In genomic region chr21:36693144-36694040, GRCh38 we compare ENCODE assay signal across 15 cellular contexts. TPM values are rescaled to one million over a fixed set of nuclear protein-coding genes. Genes with fewer than 3 reads are reported as not detected.
DNase-seq lines count a peak whose midpoint lies in the region; ATAC-seq and TF ChIP-seq lines count a peak whose summit lies in the region.
"Had no signal": no experiment of that assay in that cellular context is flagged by ENCODE, and none has a peak within 500 bp of the region (broad histone marks: within the 10 kb centered on the region; RNA-seq: fewer than 3 reads in every experiment).

No MANE protein-coding gene starts in this region.

- DNase-seq in activated CD4-positive, alpha-beta T cell treated with anti-CD3 and anti-CD28 coated beads for 36 hours, result peak; percentile 26
- no peak for DNase-seq in activated CD4-positive, alpha-beta T cell treated with anti-CD3 and anti-CD28 coated beads, Interleukin-2, amount 10 ng/mL, durations not matched to agents 7 days and 5 days
- DNase-seq in NCI-H1930 (lab: John Stamatoyannopoulos, UW), result peak; percentile 14
- no peak for DNase-seq in esophagus squamous epithelium (lab: John Stamatoyannopoulos, UW)
- no peak for DNase-seq in osteocyte (ENCODE audit: extremely low spot score, unreplicated experiment)
- no peak for DNase-seq in HPDE6-E6E7 (ENCODE audit: extremely low spot score)
- no peak for DNase-seq in SHP77 (lab: John Stamatoyannopoulos, UW)
- DNase-seq: activated CD8-positive, alpha-beta T cell treated with anti-CD3 and anti-CD28 coated beads for 36 hours; DMS79 treated with DMSO at 0.1 percent for 48 hours; erythroblast; NCI-H524 treated with DMSO at 0.1 percent for 48 hours; stimulated activated CD4-positive, alpha-beta T cell treated with anti-CD3 and anti-CD28 coated beads, Interleukin-4, amount 100 ng/mL, for 1 hour had no signal

- no peaks in the 10 kb centered on the region for H3K9me3 ChIP-seq in esophagus squamous epithelium
- H3K9me3 ChIP-seq: A549, pancreas had no signal

- intact Hi-C loops in activated CD4-positive, alpha-beta T cell treated with anti-CD3 and anti-CD28 coated beads for 36 hours (cut with DNase I, micrococcal nuclease), result loop anchor here (1.0 to 2.0 kb wide), 2 partner anchors 13 to 15 kb away; no protein-coding TSS in a partner anchor
- intact Hi-C loops in esophagus squamous epithelium (cut with DNase I), result no loop called here

- no peak for ATAC-seq in activated CD4-positive, alpha-beta T cell treated with anti-CD3 and anti-CD28 coated beads for 36 hours
- ATAC-seq in HG03342 (IDR thresholded peaks at IDR 0.05; ENCODE audit: unreplicated experiment), result no peak
- ATAC-seq: A549; activated CD8-positive, alpha-beta T cell treated with anti-CD3 and anti-CD28 coated beads for 36 hours had no signal

- TF ChIP-seq POLR2A in esophagus squamous epithelium (IDR thresholded peaks at IDR 0.05), result peak in 1 of 4 donors; percentile 18

- TF ChIP-seq CTCF in esophagus squamous epithelium (IDR thresholded peaks at IDR 0.05) (peak in 5 of 6 experiments; percentile 16 to 65 (median 45)), osteocyte (IDR thresholded peaks at IDR 0.05) (peak; percentile 31)

- H3K27ac ChIP-seq in esophagus squamous epithelium, result peak overlapping the region; percentile 88 to 97 (median 96)
- H3K27ac ChIP-seq: A549, pancreas had no signal

- no peaks in the 10 kb centered on the region for H3K36me3 Mint-ChIP-seq in activated CD4-positive, alpha-beta T cell treated with anti-CD3 and anti-CD28 coated beads for 36 hours (ENCODE audit: low read depth)
- H3K36me3 Mint-ChIP-seq in activated CD4-positive, alpha-beta T cell treated with anti-CD3 and anti-CD28 coated beads, Interleukin-2, amount 10 ng/mL, durations not matched to agents 7 days and 5 days (ENCODE audit: low read depth), result no peaks in the 10 kb centered on the region
- no peaks in the 10 kb centered on the region for H3K36me3 Mint-ChIP-seq in osteocyte (ENCODE audit: unreplicated experiment)

- peaks cover 77% of the 10 kb centered on the region for H3K27me3 Mint-ChIP-seq in activated CD4-positive, alpha-beta T cell treated with anti-CD3 and anti-CD28 coated beads for 36 hours
- H3K27me3 Mint-ChIP-seq in activated CD4-positive, alpha-beta T cell treated with anti-CD3 and anti-CD28 coated beads, Interleukin-2, amount 10 ng/mL, durations not matched to agents 7 days and 5 days, result peaks cover 89% of the 10 kb centered on the region
- H3K27me3 Mint-ChIP-seq in osteocyte (ENCODE audit: unreplicated experiment), result peaks cover 89% of the 10 kb centered on the region

- WGBS in esophagus squamous epithelium, 2 donors, result 5 to 7% methylated on average over 14 to 23 of the region's 74 CpGs

- H3K4me3 ChIP-seq in esophagus squamous epithelium, result peak overlapping the region; percentile 32 to 78 (median 74)
- H3K4me3 ChIP-seq: A549, pancreas had no signal

- POLR2A ChIA-PET in activated CD4-positive, alpha-beta T cell treated with anti-CD3 and anti-CD28 coated beads for 36 hours (lab: Charles Lee), result no interaction called here
- POLR2A ChIA-PET in activated CD4-positive, alpha-beta T cell treated with anti-CD3 and anti-CD28 coated beads, Interleukin-2, amount 10 ng/mL, durations not matched to agents 7 days and 5 days (lab: Charles Lee), result no interaction called here

- no peak overlapping the region for H3K27ac Mint-ChIP-seq in activated CD4-positive, alpha-beta T cell treated with anti-CD3 and anti-CD28 coated beads for 36 hours
- H3K27ac Mint-ChIP-seq in activated CD4-positive, alpha-beta T cell treated with anti-CD3 and anti-CD28 coated beads, Interleukin-2, amount 10 ng/mL, durations not matched to agents 7 days and 5 days, result no peak overlapping the region
- H3K27ac Mint-ChIP-seq in osteocyte (ENCODE audit: unreplicated experiment), result no peak overlapping the region
- H3K27ac Mint-ChIP-seq: activated CD8-positive, alpha-beta T cell treated with anti-CD3 and anti-CD28 coated beads for 36 hours had no signal

- H3K4me3 Mint-ChIP-seq in activated CD4-positive, alpha-beta T cell treated with anti-CD3 and anti-CD28 coated beads for 36 hours, result no peak overlapping the region
- no peak overlapping the region for H3K4me3 Mint-ChIP-seq in activated CD4-positive, alpha-beta T cell treated with anti-CD3 and anti-CD28 coated beads, Interleukin-2, amount 10 ng/mL, durations not matched to agents 7 days and 5 days
- no peak overlapping the region for H3K4me3 Mint-ChIP-seq in osteocyte (ENCODE audit: unreplicated experiment)
- H3K4me3 Mint-ChIP-seq: activated CD8-positive, alpha-beta T cell treated with anti-CD3 and anti-CD28 coated beads for 36 hours had no signal

- H3K36me3 ChIP-seq in esophagus squamous epithelium, result no peaks in the 10 kb centered on the region
- H3K36me3 ChIP-seq: pancreas had no signal

- peaks cover 9% of the 10 kb centered on the region for H3K4me1 Mint-ChIP-seq in activated CD4-positive, alpha-beta T cell treated with anti-CD3 and anti-CD28 coated beads for 36 hours
- H3K4me1 Mint-ChIP-seq in activated CD4-positive, alpha-beta T cell treated with anti-CD3 and anti-CD28 coated beads, Interleukin-2, amount 10 ng/mL, durations not matched to agents 7 days and 5 days, result peaks cover 5% of the 10 kb centered on the region
- peaks cover 15% of the 10 kb centered on the region for H3K4me1 Mint-ChIP-seq in osteocyte (ENCODE audit: unreplicated experiment)

- H3K4me1 ChIP-seq in esophagus squamous epithelium, result peaks cover 8 to 100% (median 26%) of the 10 kb centered on the region in 3 donors

- CTCF ChIA-PET in activated CD4-positive, alpha-beta T cell treated with anti-CD3 and anti-CD28 coated beads for 36 hours (lab: Charles Lee), result interaction anchor here (2.5 kb wide), 1 partner anchor 63 kb away, joined by 11 read pairs; no protein-coding TSS in a partner anchor
- CTCF ChIA-PET in activated CD4-positive, alpha-beta T cell treated with anti-CD3 and anti-CD28 coated beads, Interleukin-2, amount 10 ng/mL, durations not matched to agents 7 days and 5 days (lab: Charles Lee), result no interaction called here

- H3K9me3 Mint-ChIP-seq in activated CD4-positive, alpha-beta T cell treated with anti-CD3 and anti-CD28 coated beads for 36 hours (ENCODE audit: low read depth), result no peaks in the 10 kb centered on the region
- H3K9me3 Mint-ChIP-seq in activated CD4-positive, alpha-beta T cell treated with anti-CD3 and anti-CD28 coated beads, Interleukin-2, amount 10 ng/mL, durations not matched to agents 7 days and 5 days, result no peaks in the 10 kb centered on the region
- peaks cover 4% of the 10 kb centered on the region for H3K9me3 Mint-ChIP-seq in osteocyte (ENCODE audit: unreplicated experiment)
- H3K9me3 Mint-ChIP-seq: activated CD8-positive, alpha-beta T cell treated with anti-CD3 and anti-CD28 coated beads for 36 hours had no signal

- peaks cover 0 to 100% (median 27%) of the 10 kb centered on the region in 4 donors for H3K27me3 ChIP-seq in esophagus squamous epithelium

RNA-seq across cellular contexts. Expression of gene SIM2, which starts 5.5 kb away (rescaled TPM):
- total RNA-seq in activated CD4-positive, alpha-beta T cell treated with anti-CD3 and anti-CD28 coated beads for 36 hours, result 1 to 10 TPM; 2.0 to 2.4 TPM
- total RNA-seq in activated CD4-positive, alpha-beta T cell treated with anti-CD3 and anti-CD28 coated beads, Interleukin-2, amount 10 ng/mL, durations not matched to agents 7 days and 5 days, result under 1 TPM; 0.05 to 0.19 TPM
- total RNA-seq in esophagus squamous epithelium (10 to 100 TPM; 20.3 to 49.4 (median 29.9) TPM), osteocyte (0.86 and 1.5 TPM in 2 replicates)
- total RNA-seq: activated CD8-positive, alpha-beta T cell treated with anti-CD3 and anti-CD28 coated beads for 36 hours had no signal

Comparison
In these comparisons a context has a peak if more than half of its experiments do, and no peak if none do; other contexts are left out.
1. DNase-seq: peak in activated CD4-positive, alpha-beta T cell treated with anti-CD3 and anti-CD28 coated beads for 36 hours (single experiment) and NCI-H1930 (2 of 2); none in activated CD4-positive, alpha-beta T cell treated with anti-CD3 and anti-CD28 coated beads, Interleukin-2, amount 10 ng/mL, durations not matched to agents 7 days and 5 days (single experiment), esophagus squamous epithelium (single experiment), osteocyte (single experiment), HPDE6-E6E7 (single experiment) and SHP77 (0 of 2).